In the genomic region with DNA sequence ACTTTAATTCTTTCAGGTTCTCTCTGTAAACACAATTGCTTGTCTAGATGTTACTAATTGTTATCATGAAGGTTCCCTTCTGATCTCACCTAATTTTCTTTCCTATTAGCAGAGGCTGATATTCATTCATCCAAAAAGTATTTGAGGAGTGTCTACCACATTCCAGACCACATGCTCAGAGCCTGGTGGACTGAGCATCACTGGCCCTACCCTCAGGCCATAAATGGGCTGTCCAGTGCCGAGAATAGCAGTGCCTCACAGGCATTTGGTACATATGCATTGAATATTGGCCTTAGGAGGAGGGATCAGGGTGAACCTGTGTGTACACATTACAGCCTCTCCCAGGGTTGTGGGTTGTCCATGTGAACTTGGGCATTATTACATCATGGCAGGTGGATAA, we compare ENCODE assay signal across 15 cellular contexts. TPM values are rescaled to one million over a fixed set of nuclear protein-coding genes. Genes with fewer than 3 reads are reported as not detected.
A peak's percentile ranks its signal among the peaks of the same experiment; 100 is the strongest.
DNase-seq lines count a peak whose midpoint lies in the region; ATAC-seq and TF ChIP-seq lines count a peak whose summit lies in the region.
"Had no signal": no experiment of that assay in that cellular context is flagged by ENCODE, and none has a peak within 500 bp of the region (broad histone marks: within the 10 kb centered on the region; RNA-seq: fewer than 3 reads in every experiment).

No MANE protein-coding gene starts in this region.

- no peak overlapping the region for H3K27ac ChIP-seq in HCT116 (ENCODE audit: low read depth, low read length)
- H3K27ac ChIP-seq: ovary, SK-N-MC had no signal

- DNase-seq in 8988T (peak; percentile 32), HCT116 (ENCODE audit: low read depth, low spot score) (no peak), SW480 (ENCODE audit: low spot score) (peak; percentile 71), hepatic stellate cell (ENCODE audit: low spot score) (peak; percentile 60), HT-29 (ENCODE audit: low spot score) (no peak), LoVo (ENCODE audit: low spot score) (no peak)
- DNase-seq: activated CD8-positive, alpha-beta memory T cell treated with anti-CD3 and anti-CD28 coated beads, Interleukin-2, amount 50 U/mL, for 48 hours; KBM-7; NCI-H1694; ovary; stimulated activated CD4-positive, alpha-beta T cell treated with anti-CD3 and anti-CD28 coated beads, Interleukin-15, amount 100 ng/mL, for 24 hours had no signal

- H3K79me2 ChIP-seq in HCT116 (ENCODE audit: insufficient read depth, low read length): no peaks in the 10 kb centered on the region

- H3K27me3 ChIP-seq in HCT116 (ENCODE audit: insufficient read depth, low read length): peaks cover 8% of the 10 kb centered on the region
- H3K27me3 ChIP-seq: ovary had no signal

- no peak for TF ChIP-seq RAD21 in HCT116 (IDR thresholded peaks at IDR 0.05; ENCODE audit: low read depth)

- no peaks in the 10 kb centered on the region for H3K9me3 ChIP-seq in HCT116 (ENCODE audit: control insufficient read depth in 1 of 2, insufficient read depth in 1 of 2, low read depth in 1 of 2, low read length in 2 of 2)

- H3K4me1 ChIP-seq in HCT116 (ENCODE audit: control insufficient read depth in 1 of 2, insufficient read depth in 2 of 2, low read length in 2 of 2): peaks cover 0 to 12% of the 10 kb centered on the region in 2 experiments; a peak in 2 of 4 replicates

- ATAC-seq in HCT116: peak; percentile 28; the same call in 1 of the 2 replicates
- ATAC-seq in GM18511 (IDR thresholded peaks at IDR 0.05; ENCODE audit: unreplicated experiment): no peak
- no peak for ATAC-seq in GM21786 (IDR thresholded peaks at IDR 0.05; ENCODE audit: unreplicated experiment)
- ATAC-seq: activated naive CD4-positive, alpha-beta T cell treated with anti-CD3 and anti-CD28 coated beads, Interleukin-2, amount 50 U/mL, for 72 hours had no signal

- RAD21 ChIA-PET in HCT116 (lab: Charles Lee; ENCODE audit: low non-redundant PET in 1 of 2, low total read pairs in 2 of 2, uncharacterized antibody in 2 of 2, unreplicated experiment in 2 of 2): no interaction called here

- no peak for TF ChIP-seq CTCF in HCT116 (IDR thresholded peaks at IDR 0.05 in 2 of 3, conservative IDR thresholded peaks at IDR 0.05 in 1 of 3; ENCODE audit: borderline replicate concordance in 1 of 3, insufficient read depth in 1 of 3, low read depth in 2 of 3, low read length in 2 of 3)

- POLR2A ChIA-PET in HCT116 (lab: Charles Lee): no interaction called here

- H2AFZ ChIP-seq in HCT116 (ENCODE audit: low read depth, low read length, poor library complexity, severe bottlenecking): no peak overlapping the region

- H4K20me1 ChIP-seq in HCT116 (ENCODE audit: insufficient read depth): no peaks in the 10 kb centered on the region

- TF ChIP-seq POLR2A in HCT116 (IDR thresholded peaks at IDR 0.05; ENCODE audit: borderline replicate concordance, extremely low read depth, insufficient read depth, insufficient read length): no peak

- CTCF ChIA-PET in HCT116 (lab: Charles Lee): interaction anchor here (1.1 to 1.3 kb wide), 3 partner anchors 10 to 24 kb away, joined by 3 to 4 read pairs (median 3); no protein-coding TSS in a partner anchor

- no peaks in the 10 kb centered on the region for H3K9me2 ChIP-seq in HCT116 (ENCODE audit: insufficient read depth)

- no peak overlapping the region for H3K9ac ChIP-seq in HCT116 (ENCODE audit: low read length)

- H3K36me3 ChIP-seq in HCT116 (ENCODE audit: control insufficient read depth in 1 of 2, insufficient read depth in 2 of 2, low read length in 2 of 2): no peaks in the 10 kb centered on the region
- H3K36me3 ChIP-seq: ovary had no signal

- H3K4me2 ChIP-seq in HCT116 (ENCODE audit: low read length): peak overlapping the region; percentile 1

- H3K4me3 ChIP-seq in HCT116 (replicated peaks in 1 of 2; ENCODE audit: low read depth in 1 of 2, low read length in 2 of 2): no peak overlapping the region
- H3K4me3 ChIP-seq: ovary had no signal

- intact Hi-C loops in HCT116 (cut with micrococcal nuclease): no loop called here

- BruUV-seq in HCT116 (replicated peaks; lab: Mats Ljungman, UMichigan): no TSS peak

TF ChIP-seq in HCT116, 20 proteins besides CTCF, POLR2A, EP300 and RAD21:
- TF ChIP-seq ZFX (IDR thresholded peaks at IDR 0.05): no peak
- TF ChIP-seq ZNF274 (IDR thresholded peaks at IDR 0.05; ENCODE audit: low read depth, low read length): no peak
- no peak for TF ChIP-seq EZH2 (IDR thresholded peaks at IDR 0.05)
- no peak for TF ChIP-seq SRF (IDR thresholded peaks at IDR 0.05; ENCODE audit: low read depth)
- TF ChIP-seq, protein P1, sequence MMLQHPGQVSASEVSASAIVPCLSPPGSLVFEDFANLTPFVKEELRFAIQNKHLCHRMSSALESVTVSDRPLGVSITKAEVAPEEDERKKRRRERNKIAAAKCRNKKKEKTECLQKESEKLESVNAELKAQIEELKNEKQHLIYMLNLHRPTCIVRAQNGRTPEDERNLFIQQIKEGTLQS (IDR thresholded peaks at IDR 0.05): no peak
- TF ChIP-seq POLR2AphosphoS5 (IDR thresholded peaks at IDR 0.05; ENCODE audit: low read depth, low read length): no peak
- TF ChIP-seq ZBTB33 (IDR thresholded peaks at IDR 0.05; ENCODE audit: extremely low read depth, insufficient replicate concordance, low read length): no peak
- no peak for TF ChIP-seq ELF1 (IDR thresholded peaks at IDR 0.05; ENCODE audit: borderline replicate concordance, low read depth)
- TF ChIP-seq SIN3A (IDR thresholded peaks at IDR 0.05; ENCODE audit: low read depth): no peak
- TF ChIP-seq MAX (IDR thresholded peaks at IDR 0.05): no peak
- no peak for TF ChIP-seq JUND (IDR thresholded peaks at IDR 0.05)
- no peak for TF ChIP-seq SP1 (IDR thresholded peaks at IDR 0.05; ENCODE audit: low read depth)
- no peak for TF ChIP-seq EGR1 (IDR thresholded peaks at IDR 0.05; ENCODE audit: low read depth)
- no peak for TF ChIP-seq EZH2phosphoT487 (IDR thresholded peaks at IDR 0.05; ENCODE audit: borderline replicate concordance)

RNA-seq across cellular contexts. Expression of gene PRELID3B, which starts 40.4 kb away (rescaled TPM):
- 129 TPM for total RNA-seq in HCT116 (2021; ENCODE audit: unreplicated experiment)
- 110 and 112 TPM in 2 replicates for polyA plus RNA-seq in HCT116 (2012)
- 129 and 139 TPM in 2 replicates for total RNA-seq in HT-29 (2014; rRNA removed; shearing (Covaris generic))

RNA-seq across cellular contexts. Expression of gene ATP5F1E, which starts 50.8 kb away (rescaled TPM):
- total RNA-seq in HCT116 (2021; ENCODE audit: unreplicated experiment): 72.8 TPM
- polyA plus RNA-seq in HCT116 (2012): 61.6 and 66.2 TPM in 2 replicates
- 45.1 and 47.4 TPM in 2 replicates for total RNA-seq in HT-29 (2014; rRNA removed; shearing (Covaris generic))

Comparison
In these comparisons a context has a peak if more than half of its experiments do, and no peak if none do; other contexts are left out.
1. DNase-seq: peak in 8988T (single experiment), SW480 (single experiment) and hepatic stellate cell (single experiment); none in HCT116 (single experiment), HT-29 (single experiment) and LoVo (single experiment).